Comparison of ENCODE assay signal across 17 cellular contexts in the genomic region with DNA sequence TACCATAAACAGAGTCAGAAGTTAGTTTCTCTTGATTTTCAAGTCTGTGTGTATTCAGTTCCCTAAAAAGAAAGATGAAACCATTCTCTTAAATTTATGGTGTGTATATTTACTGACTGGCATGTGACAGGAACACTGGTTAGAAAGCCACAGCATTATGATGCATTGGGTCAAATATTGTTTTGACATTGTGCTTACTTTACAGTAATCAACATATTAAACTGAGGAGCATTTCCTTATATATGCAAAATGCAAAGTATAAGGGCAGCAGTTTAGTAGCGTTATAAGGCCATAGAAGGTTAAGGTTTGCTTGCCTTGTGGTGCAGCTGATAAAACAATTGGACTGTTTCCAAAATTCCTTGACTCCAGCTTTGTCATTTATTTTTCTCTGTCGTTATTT.
DNase-seq lines count a peak whose midpoint lies in the region; ATAC-seq and TF ChIP-seq lines count a peak whose summit lies in the region.
"Had no signal": no experiment of that assay in that cellular context is flagged by ENCODE, and none has a peak within 500 bp of the region (broad histone marks: within the 10 kb centered on the region; RNA-seq: fewer than 3 reads in every experiment).

No MANE protein-coding gene starts in this region.

- H3K9me3 ChIP-seq in A673 (ENCODE audit: low read depth, low read length, poor library complexity, severe bottlenecking): no peaks in the 10 kb centered on the region
- H3K9me3 ChIP-seq in hepatocyte (ENCODE audit: low read depth): no peaks in the 10 kb centered on the region
- H3K9me3 ChIP-seq in stomach: no peaks in the 10 kb centered on the region
- H3K9me3 ChIP-seq in suprapubic skin: no peaks in the 10 kb centered on the region

- CTCF ChIA-PET in A673 (lab: Charles Lee): no interaction called here
- CTCF ChIA-PET in HEK293T (lab: Yijun Ruan, JAX): no interaction called here

- ATAC-seq in GM19467 (IDR thresholded peaks at IDR 0.05; ENCODE audit: unreplicated experiment): no peak
- ATAC-seq: activated CD8-positive, alpha-beta memory T cell treated with anti-CD3 and anti-CD28 coated beads, Interleukin-2, amount 10 ng/mL, durations not matched to agents 7 days and 5 days; HCT116 had no signal

- DNase-seq in A673 (ENCODE audit: low spot score) (no peak), HEK293T (ENCODE audit: extremely low spot score) (no peak), astrocyte of the hippocampus (ENCODE audit: low read depth, low spot score) (peak; percentile 35), hepatocyte (ENCODE audit: low spot score) (no peak), T1000 (lab: John Stamatoyannopoulos, UW) (no peak), stomach (no peak), suprapubic skin (ENCODE audit: low spot score in 2 of 2) (no peak)
- DNase-seq: activated CD4-positive, CD25-positive, alpha-beta regulatory T cell treated with anti-CD3 and anti-CD28 coated beads, Interleukin-2, amount 50 U/mL, for 72 hours; activated CD8-positive, alpha-beta memory T cell treated with anti-CD3 and anti-CD28 coated beads, Interleukin-2, amount 10 ng/mL, durations not matched to agents 7 days and 5 days; activated effector memory CD4-positive, alpha-beta T cell treated with Interleukin-2 at 50 U/mL for 16 hours; amniotic stem cell; cortex of kidney; DMS153; mesendoderm; NCI-H526 treated with DMSO at 0.1 percent for 48 hours had no signal

- no peak for TF ChIP-seq POLR2A in stomach (IDR thresholded peaks at IDR 0.05)
- no peak for TF ChIP-seq POLR2A in suprapubic skin (IDR thresholded peaks at IDR 0.05)

- no TSS peak for BruUV-seq in A673 (replicated peaks; lab: Mats Ljungman, UMichigan)

- no peak for TF ChIP-seq CTCF in A673 (conservative IDR thresholded peaks at IDR 0.05; ENCODE audit: low read depth, low read length)
- TF ChIP-seq CTCF in hepatocyte (IDR thresholded peaks at IDR 0.05; ENCODE audit: poor library complexity): no peak
- TF ChIP-seq CTCF in stomach (IDR thresholded peaks at IDR 0.05): no peak
- no peak for TF ChIP-seq CTCF in suprapubic skin (IDR thresholded peaks at IDR 0.05)

- no peaks in the 10 kb centered on the region for H4K20me1 ChIP-seq in hepatocyte (ENCODE audit: insufficient read depth, poor library complexity, severe bottlenecking)

- H3K4me1 ChIP-seq in A673 (ENCODE audit: insufficient read depth, low read length, poor library complexity, severe bottlenecking) (peaks cover 66% of the 10 kb centered on the region), hepatocyte (ENCODE audit: insufficient read depth) (peaks cover 7% of the 10 kb centered on the region), stomach (peaks cover 0 to 18% (median 7%) of the 10 kb centered on the region in 4 donors), suprapubic skin (peaks cover 14% of the 10 kb centered on the region)

- 38% methylated on average over 2 of the region's 2 CpGs for WGBS in hepatocyte (ENCODE audit: low lambda C conversion rate, missing lambda C conversion rate)
- 11 to 17% (median 12%) methylated on average over 2 of the region's 2 CpGs for WGBS in stomach, 5 donors
- WGBS in suprapubic skin: 30% methylated on average over 2 of the region's 2 CpGs

- H3K9me2 ChIP-seq in hepatocyte (replicated peaks; ENCODE audit: insufficient read depth): no peaks in the 10 kb centered on the region

- no peaks in the 10 kb centered on the region for H3K27me3 ChIP-seq in A673 (replicated peaks; ENCODE audit: insufficient read depth, low read depth, low read length, poor library complexity)
- no peaks in the 10 kb centered on the region for H3K27me3 ChIP-seq in hepatocyte
- H3K27me3 ChIP-seq in stomach: no peaks in the 10 kb centered on the region
- H3K27me3 ChIP-seq in suprapubic skin: no peaks in the 10 kb centered on the region

- H3K79me2 ChIP-seq in hepatocyte: no peaks in the 10 kb centered on the region

- no peak overlapping the region for H2AFZ ChIP-seq in hepatocyte

- H3K4me3 ChIP-seq in A673 (ENCODE audit: low read depth, low read length, poor library complexity, severe bottlenecking) (peak overlapping the region; percentile 35), hepatocyte (no peak overlapping the region), stomach (no peak overlapping the region), suprapubic skin (no peak overlapping the region)

- H3K36me3 ChIP-seq in A673 (ENCODE audit: insufficient read depth, low read length, poor library complexity, severe bottlenecking) (no peaks in the 10 kb centered on the region), hepatocyte (replicated peaks; ENCODE audit: insufficient read depth, low read depth) (no peaks in the 10 kb centered on the region), stomach (no peaks in the 10 kb centered on the region), suprapubic skin (no peaks in the 10 kb centered on the region)

- H3K4me2 ChIP-seq in hepatocyte: peak overlapping the region; percentile 31

- H3K27ac ChIP-seq in A673 (ENCODE audit: low read depth, low read length, poor library complexity, severe bottlenecking) (peak overlapping the region; percentile 33), hepatocyte (no peak overlapping the region), stomach (no peak overlapping the region), suprapubic skin (no peak overlapping the region)

- TF ChIP-seq EP300 in stomach (IDR thresholded peaks at IDR 0.05): no peak
- no peak for TF ChIP-seq EP300 in suprapubic skin (IDR thresholded peaks at IDR 0.05)

- POLR2A ChIA-PET in A673 (lab: Charles Lee; ENCODE audit: low non-redundant PET) (no interaction called here), HEK293T (lab: Yijun Ruan, JAX) (no interaction called here)

- intact Hi-C loops in A673 (cut with micrococcal nuclease; ENCODE audit: unreplicated experiment): no loop called here
- intact Hi-C loops in stomach (cut with DNase I; ENCODE audit: low total_unique reads): no loop called here

TF ChIP-seq in HEK293T, 16 proteins besides CTCF, POLR2A, EP300 and RAD21:
- TF ChIP-seq FOXM1 (IDR thresholded peaks at IDR 0.05; ENCODE audit: borderline replicate concordance) (no peak), ARNT (IDR thresholded peaks at IDR 0.05) (no peak), TARDBP (IDR thresholded peaks at IDR 0.05) (no peak)
- TF ChIP-seq, protein P1, sequence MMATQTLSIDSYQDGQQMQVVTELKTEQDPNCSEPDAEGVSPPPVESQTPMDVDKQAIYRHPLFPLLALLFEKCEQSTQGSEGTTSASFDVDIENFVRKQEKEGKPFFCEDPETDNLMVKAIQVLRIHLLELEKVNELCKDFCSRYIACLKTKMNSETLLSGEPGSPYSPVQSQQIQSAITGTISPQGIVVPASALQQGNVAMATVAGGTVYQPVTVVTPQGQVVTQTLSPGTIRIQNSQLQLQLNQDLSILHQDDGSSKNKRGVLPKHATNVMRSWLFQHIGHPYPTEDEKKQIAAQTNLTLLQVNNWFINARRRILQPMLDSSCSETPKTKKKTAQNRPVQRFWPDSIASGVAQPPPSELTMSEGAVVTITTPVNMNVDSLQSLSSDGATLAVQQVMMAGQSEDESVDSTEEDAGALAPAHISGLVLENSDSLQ (IDR thresholded peaks at IDR 0.05): peak; percentile 83
